20 cellular contexts compared by ENCODE assay signal in the genomic region with DNA sequence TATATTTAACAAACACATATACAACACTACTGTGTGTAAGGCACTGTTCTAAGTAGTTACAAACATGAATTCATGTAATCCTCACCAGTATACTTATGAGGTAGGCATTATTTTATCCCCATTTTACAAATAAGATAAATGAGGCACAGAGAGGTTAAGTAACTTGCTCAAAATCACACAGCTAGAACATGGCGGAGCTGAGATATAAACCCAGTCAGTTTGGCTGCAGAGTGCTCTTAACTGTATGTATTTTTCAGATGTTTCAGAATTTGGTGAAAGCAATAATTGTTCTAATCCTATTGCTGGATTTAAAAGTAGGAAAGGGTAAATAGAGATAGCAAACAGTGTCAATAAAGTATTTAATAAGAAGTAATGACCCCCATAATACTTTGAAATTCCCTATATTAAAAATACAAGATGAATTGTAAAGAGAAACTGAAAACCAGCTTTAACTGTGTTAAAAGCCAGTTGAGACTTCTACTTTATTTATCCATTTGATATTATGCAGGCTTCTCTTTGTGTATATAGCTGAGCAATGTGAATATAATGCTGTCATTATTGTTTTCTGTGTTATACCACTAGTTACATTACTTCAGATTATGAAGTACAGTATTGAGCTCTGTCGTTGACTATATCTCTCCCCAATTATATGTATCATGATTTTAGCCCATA.
"Had no signal": no experiment of that assay in that cellular context is flagged by ENCODE, and none has a peak within 500 bp of the region (broad histone marks: within the 10 kb centered on the region; RNA-seq: fewer than 3 reads in every experiment).

No MANE protein-coding gene starts in this region.

- H3K9me3 Mint-ChIP-seq: activated CD4-positive, alpha-beta memory T cell treated with anti-CD3 and anti-CD28 coated beads for 36 hours; activated T-cell treated with anti-CD3 and anti-CD28 coated beads, Interleukin-2, amount 50 U/mL, for 4 hours; natural killer cell treated with Interleukin-12 subunit alpha and Interleukin-12 subunit beta and Interleukin-15 and Interleukin-18, amount 100 ng/mL, for 72 hours had no signal

- H3K4me3 ChIP-seq: esophagus muscularis mucosa, upper lobe of left lung had no signal

- H3K4me1 ChIP-seq: upper lobe of left lung had no signal

- H3K4me3 Mint-ChIP-seq: activated CD4-positive, alpha-beta memory T cell treated with anti-CD3 and anti-CD28 coated beads for 36 hours; activated T-cell treated with anti-CD3 and anti-CD28 coated beads, Interleukin-2, amount 50 U/mL, for 4 hours; natural killer cell treated with Interleukin-12 subunit alpha and Interleukin-12 subunit beta and Interleukin-15 and Interleukin-18, amount 100 ng/mL, for 72 hours had no signal

- H3K36me3 Mint-ChIP-seq: natural killer cell treated with Interleukin-12 subunit alpha and Interleukin-12 subunit beta and Interleukin-15 and Interleukin-18, amount 100 ng/mL, for 72 hours had no signal

- DNase-seq: activated CD4-positive, alpha-beta memory T cell treated with anti-CD3 and anti-CD28 coated beads for 36 hours; activated CD4-positive, alpha-beta T cell treated with anti-CD3 and anti-CD28 coated beads for 1 hour; activated effector memory CD4-positive, alpha-beta T cell treated with anti-CD3 and anti-CD28 coated beads, Interleukin-2, amount 50 U/mL, for 16 hours; activated T-cell treated with anti-CD3 and anti-CD28 coated beads, Interleukin-2, amount 50 U/mL, for 4 hours; amygdala; central memory CD4-positive, alpha-beta T cell; cortex of kidney; effector CD4-positive, alpha-beta T cell; hypothalamus; kidney; left ventricle myocardium superior; mesenchymal stem cell; stimulated activated naive CD8-positive, alpha-beta T cell treated with anti-CD3 and anti-CD28 coated beads, Interleukin-15, Interleukin-2, amounts not matched to agents 100 U/mL and 50 U/mL, for 24 hours; T-helper 1 cell; upper lobe of left lung had no signal

- ATAC-seq: activated naive CD4-positive, alpha-beta T cell treated with anti-CD3 and anti-CD28 coated beads, Interleukin-2, amount 50 U/mL, for 72 hours; activated T-cell treated with anti-CD3 and anti-CD28 coated beads, Interleukin-2, amount 50 U/mL, for 4 hours; left ventricle myocardium superior; natural killer cell treated with Interleukin-12 subunit alpha and Interleukin-12 subunit beta and Interleukin-15 and Interleukin-18, amount 100 ng/mL, for 72 hours; stimulated activated naive CD8-positive, alpha-beta T cell treated with anti-CD3 and anti-CD28 coated beads, Interleukin-15, Interleukin-2, amounts not matched to agents 100 U/mL and 50 U/mL, for 24 hours had no signal

- H3K27me3 ChIP-seq: esophagus muscularis mucosa, upper lobe of left lung had no signal

- H3K27ac Mint-ChIP-seq: activated CD4-positive, alpha-beta memory T cell treated with anti-CD3 and anti-CD28 coated beads for 36 hours; activated naive CD4-positive, alpha-beta T cell treated with anti-CD3 and anti-CD28 coated beads, Interleukin-2, amount 50 U/mL, for 72 hours; natural killer cell treated with Interleukin-12 subunit alpha and Interleukin-12 subunit beta and Interleukin-15 and Interleukin-18, amount 100 ng/mL, for 72 hours had no signal

- H3K36me3 ChIP-seq: esophagus muscularis mucosa, upper lobe of left lung had no signal

- H3K9me3 ChIP-seq: esophagus muscularis mucosa, upper lobe of left lung had no signal

- H3K27ac ChIP-seq: esophagus muscularis mucosa, upper lobe of left lung, VCaP had no signal

- H3K27me3 Mint-ChIP-seq: activated CD4-positive, alpha-beta memory T cell treated with anti-CD3 and anti-CD28 coated beads for 36 hours; brain; natural killer cell treated with Interleukin-12 subunit alpha and Interleukin-12 subunit beta and Interleukin-15 and Interleukin-18, amount 100 ng/mL, for 72 hours had no signal
